ENCODE assay signal across 32 cellular contexts in the genomic region with DNA sequence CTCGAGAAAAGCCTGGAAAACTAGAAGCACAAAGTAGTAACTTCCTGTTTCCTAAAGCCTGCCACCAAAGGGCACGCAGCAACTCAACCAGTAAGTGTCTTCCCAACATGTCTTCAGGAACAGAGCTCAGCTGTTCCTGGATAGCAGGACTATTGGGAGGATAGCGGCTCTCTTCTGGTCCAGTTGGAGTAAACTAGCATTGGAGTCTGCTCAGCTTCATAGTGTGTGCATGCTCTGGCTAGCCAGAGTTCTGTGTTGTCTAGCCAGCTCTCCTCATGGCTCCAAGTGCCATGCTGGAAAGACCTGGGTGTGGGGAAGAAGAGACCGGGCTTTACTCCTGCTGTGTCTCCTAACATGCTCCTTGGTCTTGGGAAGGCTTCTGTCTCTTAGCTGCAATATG.
"Had no signal": no experiment of that assay in that cellular context is flagged by ENCODE, and none has a peak within 500 bp of the region (broad histone marks: within the 10 kb centered on the region; RNA-seq: fewer than 3 reads in every experiment).

No MANE protein-coding gene starts in this region.

- H3K9me3 Mint-ChIP-seq: activated CD4-positive, alpha-beta T cell treated with anti-CD3 and anti-CD28 coated beads, Interleukin-2, amount 10 ng/mL, durations not matched to agents 7 days and 5 days; activated CD8-positive, alpha-beta T cell treated with anti-CD3 and anti-CD28 coated beads for 36 hours; activated naive CD4-positive, alpha-beta T cell treated with anti-CD3 and anti-CD28 coated beads, Interleukin-2, amount 10 ng/mL, durations not matched to agents 7 days and 5 days; activated naive CD4-positive, alpha-beta T cell treated with anti-CD3 and anti-CD28 coated beads, Interleukin-2, amount 50 U/mL, for 72 hours; activated naive CD8-positive, alpha-beta T cell treated with anti-CD3 and anti-CD28 coated beads, Interleukin-2, amount 10 ng/mL, durations not matched to agents 7 days and 5 days; activated T-cell treated with anti-CD3 and anti-CD28 coated beads, Interleukin-2, amount 50 U/mL, for 24 hours; activated T-cell treated with anti-CD3 and anti-CD28 coated beads, Interleukin-2, amount 50 U/mL, for 72 hours; brain; dendritic cell treated with granulocyte-macrophage colony-stimulating factor and Interleukin-4, amounts not matched to agents 40 ng/mL and 50 ng/mL, for 4 days; effector memory CD8-positive, alpha-beta T cell; T-cell; T-helper 1 cell treated with Interleukin-12 subunit alpha and Interleukin-12 subunit beta and Interleukin-4 antibody, amounts not matched to agents 30 μg/mL and 1 μg/mL, for 36 hours; T-helper 2 cell treated with Interferon-gamma antibody and Interleukin-4, amounts not matched to agents 5 μg/mL and 100 μg/mL, for 36 hours had no signal

- H3K4me2 ChIP-seq: hepatocyte had no signal

- DNase-seq: activated CD4-positive, alpha-beta T cell treated with anti-CD3 and anti-CD28 coated beads for 36 hours; activated CD4-positive, alpha-beta T cell treated with anti-CD3 and anti-CD28 coated beads, Interleukin-2, amount 10 ng/mL, durations not matched to agents 7 days and 5 days; activated CD4-positive, alpha-beta T cell treated with anti-CD3 and anti-CD28 coated beads, Interleukin-2, amount 50 U/mL, for 48 hours; activated CD4-positive, CD25-positive, alpha-beta regulatory T cell; activated CD4-positive, CD25-positive, alpha-beta regulatory T cell treated with anti-CD3 and anti-CD28 coated beads, Interleukin-2, amount 50 U/mL, for 72 hours; activated CD8-positive, alpha-beta memory T cell treated with anti-CD3 and anti-CD28 coated beads for 24 hours; activated CD8-positive, alpha-beta T cell treated with anti-CD3 and anti-CD28 coated beads for 36 hours; activated gamma-delta T cell; activated naive CD4-positive, alpha-beta T cell; activated naive CD4-positive, alpha-beta T cell treated with anti-CD3 and anti-CD28 coated beads, Interleukin-2, amount 10 ng/mL, durations not matched to agents 7 days and 5 days; activated naive CD8-positive, alpha-beta T cell treated with anti-CD3 and anti-CD28 coated beads, Interleukin-2, amount 10 ng/mL, durations not matched to agents 7 days and 5 days; activated T-cell treated with anti-CD3 and anti-CD28 coated beads, Interleukin-2, amount 50 U/mL, for 24 hours; activated T-cell treated with anti-CD3 and anti-CD28 coated beads, Interleukin-2, amount 50 U/mL, for 72 hours; central memory CD4-positive, alpha-beta T cell; dorsolateral prefrontal cortex; effector memory CD8-positive, alpha-beta T cell; foreskin keratinocyte; heart right ventricle; T-cell; T1000 had no signal

- H3K27ac Mint-ChIP-seq: activated CD4-positive, alpha-beta T cell treated with anti-CD3 and anti-CD28 coated beads for 36 hours; activated CD4-positive, alpha-beta T cell treated with anti-CD3 and anti-CD28 coated beads, Interleukin-2, amount 10 ng/mL, durations not matched to agents 7 days and 5 days; activated CD8-positive, alpha-beta T cell treated with anti-CD3 and anti-CD28 coated beads for 36 hours; activated naive CD4-positive, alpha-beta T cell treated with anti-CD3 and anti-CD28 coated beads, Interleukin-2, amount 10 ng/mL, durations not matched to agents 7 days and 5 days; activated naive CD4-positive, alpha-beta T cell treated with anti-CD3 and anti-CD28 coated beads, Interleukin-2, amount 50 U/mL, for 72 hours; activated naive CD8-positive, alpha-beta T cell treated with anti-CD3 and anti-CD28 coated beads, Interleukin-2, amount 10 ng/mL, durations not matched to agents 7 days and 5 days; activated T-cell treated with anti-CD3 and anti-CD28 coated beads, Interleukin-2, amount 50 U/mL, for 24 hours; activated T-cell treated with anti-CD3 and anti-CD28 coated beads, Interleukin-2, amount 50 U/mL, for 72 hours; brain; dendritic cell treated with granulocyte-macrophage colony-stimulating factor and Interleukin-4, amounts not matched to agents 40 ng/mL and 50 ng/mL, for 4 days; effector memory CD8-positive, alpha-beta T cell; T-cell; T-helper 1 cell treated with Interleukin-12 subunit alpha and Interleukin-12 subunit beta and Interleukin-4 antibody, amounts not matched to agents 30 μg/mL and 1 μg/mL, for 36 hours; T-helper 2 cell treated with Interferon-gamma antibody and Interleukin-4, amounts not matched to agents 5 μg/mL and 100 μg/mL, for 36 hours had no signal

- H3K4me3 ChIP-seq: ascending aorta, breast epithelium, cardiac muscle cell, coronary artery, dorsolateral prefrontal cortex, gastroesophageal sphincter, heart right ventricle, hepatocyte had no signal

- H3K27me3 ChIP-seq: ascending aorta, breast epithelium, hepatocyte had no signal

- ATAC-seq: activated CD4-positive, alpha-beta T cell treated with anti-CD3 and anti-CD28 coated beads for 36 hours; activated CD8-positive, alpha-beta T cell treated with anti-CD3 and anti-CD28 coated beads for 36 hours; activated naive CD4-positive, alpha-beta T cell treated with anti-CD3 and anti-CD28 coated beads, Interleukin-2, amount 50 U/mL, for 72 hours; activated T-cell treated with anti-CD3 and anti-CD28 coated beads, Interleukin-2, amount 50 U/mL, for 72 hours; effector memory CD8-positive, alpha-beta T cell; foreskin keratinocyte; gastroesophageal sphincter; heart right ventricle; T-cell had no signal

- H3K79me2 ChIP-seq: hepatocyte had no signal

- H3K4me1 ChIP-seq: ascending aorta, breast epithelium, foreskin keratinocyte had no signal

- H3K9me3 ChIP-seq: ascending aorta, breast epithelium, gastroesophageal sphincter, heart right ventricle had no signal

- H3K27me3 Mint-ChIP-seq: activated T-cell treated with anti-CD3 and anti-CD28 coated beads, Interleukin-2, amount 50 U/mL, for 24 hours had no signal

- H3K4me1 Mint-ChIP-seq: activated CD4-positive, alpha-beta T cell treated with anti-CD3 and anti-CD28 coated beads for 36 hours; activated naive CD4-positive, alpha-beta T cell treated with anti-CD3 and anti-CD28 coated beads, Interleukin-2, amount 10 ng/mL, durations not matched to agents 7 days and 5 days; activated naive CD8-positive, alpha-beta T cell treated with anti-CD3 and anti-CD28 coated beads, Interleukin-2, amount 10 ng/mL, durations not matched to agents 7 days and 5 days had no signal

- H2AFZ ChIP-seq: hepatocyte had no signal

- H3K36me3 ChIP-seq: ascending aorta, breast epithelium, cardiac muscle cell, gastroesophageal sphincter, heart right ventricle had no signal

- H3K27ac ChIP-seq: ascending aorta, breast epithelium, cardiac muscle cell, coronary artery, dorsolateral prefrontal cortex, epithelial cell of prostate, foreskin keratinocyte, gastroesophageal sphincter, heart right ventricle, hepatocyte had no signal

- H3K4me3 Mint-ChIP-seq: activated CD4-positive, alpha-beta T cell treated with anti-CD3 and anti-CD28 coated beads for 36 hours; activated CD4-positive, alpha-beta T cell treated with anti-CD3 and anti-CD28 coated beads, Interleukin-2, amount 10 ng/mL, durations not matched to agents 7 days and 5 days; activated CD8-positive, alpha-beta T cell treated with anti-CD3 and anti-CD28 coated beads for 36 hours; activated naive CD4-positive, alpha-beta T cell treated with anti-CD3 and anti-CD28 coated beads, Interleukin-2, amount 10 ng/mL, durations not matched to agents 7 days and 5 days; activated naive CD8-positive, alpha-beta T cell treated with anti-CD3 and anti-CD28 coated beads, Interleukin-2, amount 10 ng/mL, durations not matched to agents 7 days and 5 days; activated T-cell treated with anti-CD3 and anti-CD28 coated beads, Interleukin-2, amount 50 U/mL, for 24 hours; activated T-cell treated with anti-CD3 and anti-CD28 coated beads, Interleukin-2, amount 50 U/mL, for 72 hours; brain; dendritic cell treated with granulocyte-macrophage colony-stimulating factor and Interleukin-4, amounts not matched to agents 40 ng/mL and 50 ng/mL, for 4 days; effector memory CD8-positive, alpha-beta T cell; T-cell; T-helper 1 cell treated with Interleukin-12 subunit alpha and Interleukin-12 subunit beta and Interleukin-4 antibody, amounts not matched to agents 30 μg/mL and 1 μg/mL, for 36 hours; T-helper 2 cell treated with Interferon-gamma antibody and Interleukin-4, amounts not matched to agents 5 μg/mL and 100 μg/mL, for 36 hours had no signal

- H3K36me3 Mint-ChIP-seq: activated naive CD4-positive, alpha-beta T cell treated with anti-CD3 and anti-CD28 coated beads, Interleukin-2, amount 10 ng/mL, durations not matched to agents 7 days and 5 days; activated naive CD4-positive, alpha-beta T cell treated with anti-CD3 and anti-CD28 coated beads, Interleukin-2, amount 50 U/mL, for 72 hours; activated naive CD8-positive, alpha-beta T cell treated with anti-CD3 and anti-CD28 coated beads, Interleukin-2, amount 10 ng/mL, durations not matched to agents 7 days and 5 days; brain; T-cell had no signal
